ENCODE assay signal across 31 cellular contexts in genomic region chr10:22993314-22993713, GRCh38.
"Had no signal": no experiment of that assay in that cellular context is flagged by ENCODE, and none has a peak within 500 bp of the region (broad histone marks: within the 10 kb centered on the region; RNA-seq: fewer than 3 reads in every experiment).

No MANE protein-coding gene starts in this region.

- H3K27me3 ChIP-seq: neural progenitor cell, ovary, testis, uterus had no signal

- H2AFZ ChIP-seq: neural progenitor cell, parathyroid adenoma had no signal

- H3K36me3 ChIP-seq: neural progenitor cell, ovary, spleen, suprapubic skin, tibial artery, transverse colon, upper lobe of right lung, uterus had no signal

- H3K4me1 Mint-ChIP-seq: stimulated activated memory B cell treated with anti-CD40 and anti-IgM and Interleukin-4, amounts not matched to agents 10 μg/mL and 1 μg/mL and 100 μg/mL, for 72 hours had no signal

- H3K27me3 Mint-ChIP-seq: progenitor cell of endocrine pancreas, type B pancreatic cell had no signal

- H3K9me3 ChIP-seq: ovary, psoas muscle, spleen, suprapubic skin, testis, tibial artery, transverse colon, upper lobe of right lung, uterus had no signal

- H3K9ac ChIP-seq: neural progenitor cell, parathyroid adenoma had no signal

- ATAC-seq: natural killer cell; psoas muscle; right cardiac atrium; sciatic nerve; stimulated activated memory B cell treated with anti-CD40 and anti-IgM and Interleukin-4, amounts not matched to agents 10 μg/mL and 1 μg/mL and 100 μg/mL, for 72 hours; stimulated activated naive CD8-positive, alpha-beta T cell treated with anti-CD3 and anti-CD28 coated beads, Interleukin-15, amount 100 ng/mL, for 72 hours; stimulated activated naive CD8-positive, alpha-beta T cell treated with anti-CD3 and anti-CD28 coated beads, Interleukin-15, Interleukin-2, amounts not matched to agents 100 U/mL and 50 U/mL, for 24 hours; upper lobe of right lung had no signal

- H3K4me2 ChIP-seq: neural progenitor cell, smooth muscle cell had no signal

- H3K79me2 ChIP-seq: parathyroid adenoma had no signal

- H3K4me3 Mint-ChIP-seq: natural killer cell; nephron; neural progenitor cell; stimulated activated memory B cell treated with anti-CD40 and anti-IgM and Interleukin-4, amounts not matched to agents 10 μg/mL and 1 μg/mL and 100 μg/mL, for 72 hours; stimulated activated naive CD8-positive, alpha-beta T cell treated with anti-CD3 and anti-CD28 coated beads, Interleukin-15, amount 100 ng/mL, for 72 hours; type B pancreatic cell had no signal

- H3K36me3 Mint-ChIP-seq: natural killer cell; neural progenitor cell; stimulated activated memory B cell treated with anti-CD40 and anti-IgM and Interleukin-4, amounts not matched to agents 10 μg/mL and 1 μg/mL and 100 μg/mL, for 72 hours; type B pancreatic cell had no signal

- H3K4me1 ChIP-seq: neural progenitor cell, parathyroid adenoma, psoas muscle, suprapubic skin, testis, tibial artery, transverse colon, upper lobe of right lung, uterus had no signal

- H3K9me3 Mint-ChIP-seq: natural killer cell; nephron; neural progenitor cell; stimulated activated memory B cell treated with anti-CD40 and anti-IgM and Interleukin-4, amounts not matched to agents 10 μg/mL and 1 μg/mL and 100 μg/mL, for 72 hours; stimulated activated naive CD8-positive, alpha-beta T cell treated with anti-CD3 and anti-CD28 coated beads, Interleukin-15, amount 100 ng/mL, for 72 hours; type B pancreatic cell had no signal

- H3K27ac ChIP-seq: neural progenitor cell, ovary, parathyroid adenoma, psoas muscle, skin epidermis, spleen, suprapubic skin, testis, tibial artery, transverse colon, upper lobe of right lung, uterus had no signal

- DNase-seq: natural killer cell; occipital lobe; ovary; posterior cingulate gyrus; psoas muscle; right cardiac atrium; spleen; stimulated activated CD4-positive, alpha-beta T cell treated with anti-CD3 and anti-CD28 coated beads, Interleukin-12 subunit alpha, Interleukin-12 subunit beta, amount 100 ng/mL, for 4 hours; stimulated activated CD4-positive, alpha-beta T cell treated with anti-CD3 and anti-CD28 coated beads, Interleukin-1b, Interleukin-23, amount 100 ng/mL, for 48 hours; stimulated activated CD4-positive, alpha-beta T cell treated with anti-CD3 and anti-CD28 coated beads, Interleukin-4, amount 100 ng/mL, for 1 hour; stimulated activated CD4-positive, alpha-beta T cell treated with anti-CD3 and anti-CD28 coated beads, Interleukin-4, amount 100 ng/mL, for 4 hours; stimulated activated CD8-positive, alpha-beta memory T cell treated with anti-CD3 and anti-CD28 coated beads, Interleukin-4, amount 100 ng/mL, for 48 hours; stimulated activated naive CD4-positive, alpha-beta T cell; stimulated activated naive CD8-positive, alpha-beta T cell treated with anti-CD3 and anti-CD28 coated beads, Interleukin-15, amount 100 ng/mL, for 72 hours; stimulated activated naive CD8-positive, alpha-beta T cell treated with anti-CD3 and anti-CD28 coated beads, Interleukin-15, Interleukin-2, amounts not matched to agents 100 U/mL and 50 U/mL, for 24 hours; substantia nigra; testis; tibial artery; transverse colon; upper lobe of right lung; uterus had no signal

- H3K27ac Mint-ChIP-seq: natural killer cell; nephron; neural progenitor cell; stimulated activated naive CD8-positive, alpha-beta T cell treated with anti-CD3 and anti-CD28 coated beads, Interleukin-15, amount 100 ng/mL, for 72 hours; type B pancreatic cell had no signal

- H3K4me3 ChIP-seq: neural progenitor cell, ovary, psoas muscle, skin epidermis, smooth muscle cell, spleen, suprapubic skin, testis, tibial artery, transverse colon, upper lobe of right lung, uterus had no signal
